In genomic region chr17:36482611-36483504, GRCh38 we compare ENCODE assay signal across 1 cellular context.
TF ChIP-seq lines count a peak whose summit lies in the region.

No MANE protein-coding gene starts in this region.

TF ChIP-seq in K562, 482 proteins besides CTCF, POLR2A, EP300 and RAD21 (continued from another document and continues in another):
- TF ChIP-seq SPI1 (IDR thresholded peaks at IDR 0.05; ENCODE audit: borderline replicate concordance, low read depth, low read length): no peak
- no peak for TF ChIP-seq THRAP3 (IDR thresholded peaks at IDR 0.05; ENCODE audit: borderline replicate concordance)
- no peak for TF ChIP-seq ARHGAP35 (IDR thresholded peaks at IDR 0.05; ENCODE audit: partially characterized antibody)
- TF ChIP-seq, protein P1, sequence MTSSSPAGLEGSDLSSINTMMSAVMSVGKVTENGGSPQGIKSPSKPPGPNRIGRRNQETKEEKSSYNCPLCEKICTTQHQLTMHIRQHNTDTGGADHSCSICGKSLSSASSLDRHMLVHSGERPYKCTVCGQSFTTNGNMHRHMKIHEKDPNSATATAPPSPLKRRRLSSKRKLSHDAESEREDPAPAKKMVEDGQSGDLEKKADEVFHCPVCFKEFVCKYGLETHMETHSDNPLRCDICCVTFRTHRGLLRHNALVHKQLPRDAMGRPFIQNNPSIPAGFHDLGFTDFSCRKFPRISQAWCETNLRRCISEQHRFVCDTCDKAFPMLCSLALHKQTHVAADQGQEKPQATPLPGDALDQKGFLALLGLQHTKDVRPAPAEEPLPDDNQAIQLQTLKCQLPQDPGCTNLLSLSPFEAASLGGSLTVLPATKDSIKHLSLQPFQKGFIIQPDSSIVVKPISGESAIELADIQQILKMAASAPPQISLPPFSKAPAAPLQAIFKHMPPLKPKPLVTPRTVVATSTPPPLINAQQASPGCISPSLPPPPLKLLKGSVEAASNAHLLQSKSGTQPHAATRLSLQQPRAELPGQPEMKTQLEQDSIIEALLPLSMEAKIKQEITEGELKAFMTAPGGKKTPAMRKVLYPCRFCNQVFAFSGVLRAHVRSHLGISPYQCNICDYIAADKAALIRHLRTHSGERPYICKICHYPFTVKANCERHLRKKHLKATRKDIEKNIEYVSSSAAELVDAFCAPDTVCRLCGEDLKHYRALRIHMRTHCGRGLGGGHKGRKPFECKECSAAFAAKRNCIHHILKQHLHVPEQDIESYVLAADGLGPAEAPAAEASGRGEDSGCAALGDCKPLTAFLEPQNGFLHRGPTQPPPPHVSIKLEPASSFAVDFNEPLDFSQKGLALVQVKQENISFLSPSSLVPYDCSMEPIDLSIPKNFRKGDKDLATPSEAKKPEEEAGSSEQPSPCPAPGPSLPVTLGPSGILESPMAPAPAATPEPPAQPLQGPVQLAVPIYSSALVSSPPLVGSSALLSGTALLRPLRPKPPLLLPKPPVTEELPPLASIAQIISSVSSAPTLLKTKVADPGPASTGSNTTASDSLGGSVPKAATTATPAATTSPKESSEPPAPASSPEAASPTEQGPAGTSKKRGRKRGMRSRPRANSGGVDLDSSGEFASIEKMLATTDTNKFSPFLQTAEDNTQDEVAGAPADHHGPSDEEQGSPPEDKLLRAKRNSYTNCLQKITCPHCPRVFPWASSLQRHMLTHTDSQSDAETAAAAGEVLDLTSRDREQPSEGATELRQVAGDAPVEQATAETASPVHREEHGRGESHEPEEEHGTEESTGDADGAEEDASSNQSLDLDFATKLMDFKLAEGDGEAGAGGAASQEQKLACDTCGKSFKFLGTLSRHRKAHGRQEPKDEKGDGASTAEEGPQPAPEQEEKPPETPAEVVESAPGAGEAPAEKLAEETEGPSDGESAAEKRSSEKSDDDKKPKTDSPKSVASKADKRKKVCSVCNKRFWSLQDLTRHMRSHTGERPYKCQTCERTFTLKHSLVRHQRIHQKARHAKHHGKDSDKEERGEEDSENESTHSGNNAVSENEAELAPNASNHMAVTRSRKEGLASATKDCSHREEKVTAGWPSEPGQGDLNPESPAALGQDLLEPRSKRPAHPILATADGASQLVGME (CRISPR knock-in tag; IDR thresholded peaks at IDR 0.05): no peak
- TF ChIP-seq ARID3A (IDR thresholded peaks at IDR 0.05; ENCODE audit: borderline replicate concordance, low read depth, low read length): no peak
- TF ChIP-seq ZNF232 (CRISPR knock-in tag; IDR thresholded peaks at IDR 0.05): peak; percentile 96
- TF ChIP-seq, protein P2, sequence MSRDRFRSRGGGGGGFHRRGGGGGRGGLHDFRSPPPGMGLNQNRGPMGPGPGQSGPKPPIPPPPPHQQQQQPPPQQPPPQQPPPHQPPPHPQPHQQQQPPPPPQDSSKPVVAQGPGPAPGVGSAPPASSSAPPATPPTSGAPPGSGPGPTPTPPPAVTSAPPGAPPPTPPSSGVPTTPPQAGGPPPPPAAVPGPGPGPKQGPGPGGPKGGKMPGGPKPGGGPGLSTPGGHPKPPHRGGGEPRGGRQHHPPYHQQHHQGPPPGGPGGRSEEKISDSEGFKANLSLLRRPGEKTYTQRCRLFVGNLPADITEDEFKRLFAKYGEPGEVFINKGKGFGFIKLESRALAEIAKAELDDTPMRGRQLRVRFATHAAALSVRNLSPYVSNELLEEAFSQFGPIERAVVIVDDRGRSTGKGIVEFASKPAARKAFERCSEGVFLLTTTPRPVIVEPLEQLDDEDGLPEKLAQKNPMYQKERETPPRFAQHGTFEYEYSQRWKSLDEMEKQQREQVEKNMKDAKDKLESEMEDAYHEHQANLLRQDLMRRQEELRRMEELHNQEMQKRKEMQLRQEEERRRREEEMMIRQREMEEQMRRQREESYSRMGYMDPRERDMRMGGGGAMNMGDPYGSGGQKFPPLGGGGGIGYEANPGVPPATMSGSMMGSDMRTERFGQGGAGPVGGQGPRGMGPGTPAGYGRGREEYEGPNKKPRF (IDR thresholded peaks at IDR 0.05; ENCODE audit: low read depth, low read length): no peak
- TF ChIP-seq, protein P3, sequence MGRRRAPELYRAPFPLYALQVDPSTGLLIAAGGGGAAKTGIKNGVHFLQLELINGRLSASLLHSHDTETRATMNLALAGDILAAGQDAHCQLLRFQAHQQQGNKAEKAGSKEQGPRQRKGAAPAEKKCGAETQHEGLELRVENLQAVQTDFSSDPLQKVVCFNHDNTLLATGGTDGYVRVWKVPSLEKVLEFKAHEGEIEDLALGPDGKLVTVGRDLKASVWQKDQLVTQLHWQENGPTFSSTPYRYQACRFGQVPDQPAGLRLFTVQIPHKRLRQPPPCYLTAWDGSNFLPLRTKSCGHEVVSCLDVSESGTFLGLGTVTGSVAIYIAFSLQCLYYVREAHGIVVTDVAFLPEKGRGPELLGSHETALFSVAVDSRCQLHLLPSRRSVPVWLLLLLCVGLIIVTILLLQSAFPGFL (CRISPR knock-in tag; IDR thresholded peaks at IDR 0.05): peak; percentile 89; the same call in 1 of the 2 replicates
- TF ChIP-seq POLR2G (IDR thresholded peaks at IDR 0.05; ENCODE audit: low read depth, low read length): peak; percentile 61
- TF ChIP-seq ZNF282 (CRISPR knock-in tag; IDR thresholded peaks at IDR 0.05): peak; percentile 98
- no peak for TF ChIP-seq KLF6 (CRISPR knock-in tag; IDR thresholded peaks at IDR 0.05; ENCODE audit: borderline replicate concordance)
- TF ChIP-seq, protein P4, sequence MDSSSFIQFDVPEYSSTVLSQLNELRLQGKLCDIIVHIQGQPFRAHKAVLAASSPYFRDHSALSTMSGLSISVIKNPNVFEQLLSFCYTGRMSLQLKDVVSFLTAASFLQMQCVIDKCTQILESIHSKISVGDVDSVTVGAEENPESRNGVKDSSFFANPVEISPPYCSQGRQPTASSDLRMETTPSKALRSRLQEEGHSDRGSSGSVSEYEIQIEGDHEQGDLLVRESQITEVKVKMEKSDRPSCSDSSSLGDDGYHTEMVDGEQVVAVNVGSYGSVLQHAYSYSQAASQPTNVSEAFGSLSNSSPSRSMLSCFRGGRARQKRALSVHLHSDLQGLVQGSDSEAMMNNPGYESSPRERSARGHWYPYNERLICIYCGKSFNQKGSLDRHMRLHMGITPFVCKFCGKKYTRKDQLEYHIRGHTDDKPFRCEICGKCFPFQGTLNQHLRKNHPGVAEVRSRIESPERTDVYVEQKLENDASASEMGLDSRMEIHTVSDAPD (CRISPR knock-in tag; IDR thresholded peaks at IDR 0.05): no peak
- no peak for TF ChIP-seq SRSF9 (IDR thresholded peaks at IDR 0.05; ENCODE audit: borderline replicate concordance, low read depth, low read length)
- peak; percentile 70 for TF ChIP-seq RBFOX2 (IDR thresholded peaks at IDR 0.05; ENCODE audit: low read depth, low read length)
- TF ChIP-seq IRF2 (CRISPR knock-in tag; IDR thresholded peaks at IDR 0.05): peak; percentile 87; the same call in 1 of the 2 replicates
- TF ChIP-seq, protein P5, sequence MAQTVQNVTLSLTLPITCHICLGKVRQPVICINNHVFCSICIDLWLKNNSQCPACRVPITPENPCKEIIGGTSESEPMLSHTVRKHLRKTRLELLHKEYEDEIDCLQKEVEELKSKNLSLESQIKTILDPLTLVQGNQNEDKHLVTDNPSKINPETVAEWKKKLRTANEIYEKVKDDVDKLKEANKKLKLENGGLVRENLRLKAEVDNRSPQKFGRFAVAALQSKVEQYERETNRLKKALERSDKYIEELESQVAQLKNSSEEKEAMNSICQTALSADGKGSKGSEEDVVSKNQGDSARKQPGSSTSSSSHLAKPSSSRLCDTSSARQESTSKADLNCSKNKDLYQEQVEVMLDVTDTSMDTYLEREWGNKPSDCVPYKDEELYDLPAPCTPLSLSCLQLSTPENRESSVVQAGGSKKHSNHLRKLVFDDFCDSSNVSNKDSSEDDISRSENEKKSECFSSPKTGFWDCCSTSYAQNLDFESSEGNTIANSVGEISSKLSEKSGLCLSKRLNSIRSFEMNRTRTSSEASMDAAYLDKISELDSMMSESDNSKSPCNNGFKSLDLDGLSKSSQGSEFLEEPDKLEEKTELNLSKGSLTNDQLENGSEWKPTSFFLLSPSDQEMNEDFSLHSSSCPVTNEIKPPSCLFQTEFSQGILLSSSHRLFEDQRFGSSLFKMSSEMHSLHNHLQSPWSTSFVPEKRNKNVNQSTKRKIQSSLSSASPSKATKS (CRISPR knock-in tag; IDR thresholded peaks at IDR 0.05): no peak
- no peak for TF ChIP-seq ZNF146 (CRISPR knock-in tag; IDR thresholded peaks at IDR 0.05; ENCODE audit: unreplicated experiment)
- TF ChIP-seq PML (IDR thresholded peaks at IDR 0.05; ENCODE audit: low read length): no peak
- no peak for TF ChIP-seq NCOA1 (IDR thresholded peaks at IDR 0.05; ENCODE audit: low read depth)
- peak; percentile 96; the same call in 1 of the 2 replicates for TF ChIP-seq FOXP4 (CRISPR knock-in tag; IDR thresholded peaks at IDR 0.05; ENCODE audit: borderline replicate concordance)
- no peak for TF ChIP-seq GTF2E2 (tag; IDR thresholded peaks at IDR 0.05)
- no peak for TF ChIP-seq ETV1 (tag; conservative IDR thresholded peaks at IDR 0.05; ENCODE audit: low read depth)
- no peak for TF ChIP-seq TARDBP (IDR thresholded peaks at IDR 0.05)
- peak; percentile 89 for TF ChIP-seq HNRNPL (IDR thresholded peaks at IDR 0.05; ENCODE audit: low read depth, low read length)
- TF ChIP-seq ZBTB17 (CRISPR knock-in tag; IDR thresholded peaks at IDR 0.05): peak; percentile 86; the same call in 1 of the 2 replicates
- TF ChIP-seq STAT6 (CRISPR knock-in tag; IDR thresholded peaks at IDR 0.05): no peak; the same call in 1 of the 2 replicates
- no peak for TF ChIP-seq HDAC2 (IDR thresholded peaks at IDR 0.05)
- peak; percentile 61 to 85 for TF ChIP-seq MAZ (CRISPR knock-in tag; conservative IDR thresholded peaks at IDR 0.05 in 1 of 2, IDR thresholded peaks at IDR 0.05 in 1 of 2)
- TF ChIP-seq, protein P6, sequence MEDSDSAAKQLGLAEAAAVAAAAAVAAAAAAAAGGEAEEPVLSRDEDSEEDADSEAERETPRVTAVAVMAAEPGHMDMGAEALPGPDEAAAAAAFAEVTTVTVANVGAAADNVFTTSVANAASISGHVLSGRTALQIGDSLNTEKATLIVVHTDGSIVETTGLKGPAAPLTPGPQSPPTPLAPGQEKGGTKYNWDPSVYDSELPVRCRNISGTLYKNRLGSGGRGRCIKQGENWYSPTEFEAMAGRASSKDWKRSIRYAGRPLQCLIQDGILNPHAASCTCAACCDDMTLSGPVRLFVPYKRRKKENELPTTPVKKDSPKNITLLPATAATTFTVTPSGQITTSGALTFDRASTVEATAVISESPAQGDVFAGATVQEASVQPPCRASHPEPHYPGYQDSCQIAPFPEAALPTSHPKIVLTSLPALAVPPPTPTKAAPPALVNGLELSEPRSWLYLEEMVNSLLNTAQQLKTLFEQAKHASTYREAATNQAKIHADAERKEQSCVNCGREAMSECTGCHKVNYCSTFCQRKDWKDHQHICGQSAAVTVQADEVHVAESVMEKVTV (CRISPR knock-in tag; IDR thresholded peaks at IDR 0.05): peak; percentile 79
- TF ChIP-seq ZFP1 (CRISPR knock-in tag; IDR thresholded peaks at IDR 0.05): no peak
- no peak for TF ChIP-seq FOXJ2 (tag; IDR thresholded peaks at IDR 0.05)
- TF ChIP-seq XRCC3 (IDR thresholded peaks at IDR 0.05): no peak
- peak; percentile 83 for TF ChIP-seq ATF2 (CRISPR knock-in tag; IDR thresholded peaks at IDR 0.05)
- TF ChIP-seq DDX20 (tag; IDR thresholded peaks at IDR 0.05; ENCODE audit: low read depth): no peak
- no peak for TF ChIP-seq NEUROD1 (IDR thresholded peaks at IDR 0.05; ENCODE audit: borderline replicate concordance, low read depth, low read length, partially characterized antibody)
- 0 out of 2 replicates have a peak, but pooled peaks have one; percentile 5 for TF ChIP-seq ZNF384 (IDR thresholded peaks at IDR 0.05; ENCODE audit: low read depth, low read length)
- peak; percentile 99 for TF ChIP-seq E2F3 (CRISPR knock-in tag; IDR thresholded peaks at IDR 0.05)
